1 cellular context compared by ENCODE assay signal in genomic region chr17:81295031-81295677, GRCh38.
TF ChIP-seq lines count a peak whose summit lies in the region.

Gene SLC38A10, minus strand, starts transcription at chr17:81295307. Its CDS starts 386 bp downstream, at chr17:81294921.

TF ChIP-seq in WTC11, 78 proteins besides CTCF, POLR2A, EP300 and RAD21 (continued from another document):
- TF ChIP-seq, protein P1, sequence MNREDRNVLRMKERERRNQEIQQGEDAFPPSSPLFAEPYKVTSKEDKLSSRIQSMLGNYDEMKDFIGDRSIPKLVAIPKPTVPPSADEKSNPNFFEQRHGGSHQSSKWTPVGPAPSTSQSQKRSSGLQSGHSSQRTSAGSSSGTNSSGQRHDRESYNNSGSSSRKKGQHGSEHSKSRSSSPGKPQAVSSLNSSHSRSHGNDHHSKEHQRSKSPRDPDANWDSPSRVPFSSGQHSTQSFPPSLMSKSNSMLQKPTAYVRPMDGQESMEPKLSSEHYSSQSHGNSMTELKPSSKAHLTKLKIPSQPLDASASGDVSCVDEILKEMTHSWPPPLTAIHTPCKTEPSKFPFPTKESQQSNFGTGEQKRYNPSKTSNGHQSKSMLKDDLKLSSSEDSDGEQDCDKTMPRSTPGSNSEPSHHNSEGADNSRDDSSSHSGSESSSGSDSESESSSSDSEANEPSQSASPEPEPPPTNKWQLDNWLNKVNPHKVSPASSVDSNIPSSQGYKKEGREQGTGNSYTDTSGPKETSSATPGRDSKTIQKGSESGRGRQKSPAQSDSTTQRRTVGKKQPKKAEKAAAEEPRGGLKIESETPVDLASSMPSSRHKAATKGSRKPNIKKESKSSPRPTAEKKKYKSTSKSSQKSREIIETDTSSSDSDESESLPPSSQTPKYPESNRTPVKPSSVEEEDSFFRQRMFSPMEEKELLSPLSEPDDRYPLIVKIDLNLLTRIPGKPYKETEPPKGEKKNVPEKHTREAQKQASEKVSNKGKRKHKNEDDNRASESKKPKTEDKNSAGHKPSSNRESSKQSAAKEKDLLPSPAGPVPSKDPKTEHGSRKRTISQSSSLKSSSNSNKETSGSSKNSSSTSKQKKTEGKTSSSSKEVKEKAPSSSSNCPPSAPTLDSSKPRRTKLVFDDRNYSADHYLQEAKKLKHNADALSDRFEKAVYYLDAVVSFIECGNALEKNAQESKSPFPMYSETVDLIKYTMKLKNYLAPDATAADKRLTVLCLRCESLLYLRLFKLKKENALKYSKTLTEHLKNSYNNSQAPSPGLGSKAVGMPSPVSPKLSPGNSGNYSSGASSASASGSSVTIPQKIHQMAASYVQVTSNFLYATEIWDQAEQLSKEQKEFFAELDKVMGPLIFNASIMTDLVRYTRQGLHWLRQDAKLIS (CRISPR knock-in tag; IDR thresholded peaks at IDR 0.05; ENCODE audit: borderline replicate concordance) = no peak
- TF ChIP-seq NFYB (CRISPR knock-in tag; conservative IDR thresholded peaks at IDR 0.05; ENCODE audit: low read depth) = peak; percentile 71
- no peak for TF ChIP-seq NFE2L1 (CRISPR knock-in tag; IDR thresholded peaks at IDR 0.05)
- no peak for TF ChIP-seq TEAD1 (CRISPR knock-in tag; IDR thresholded peaks at IDR 0.05)
- peak; percentile 26; the same call in 1 of the 2 replicates for TF ChIP-seq HMGXB4 (CRISPR knock-in tag; IDR thresholded peaks at IDR 0.05)
- TF ChIP-seq, protein P2, sequence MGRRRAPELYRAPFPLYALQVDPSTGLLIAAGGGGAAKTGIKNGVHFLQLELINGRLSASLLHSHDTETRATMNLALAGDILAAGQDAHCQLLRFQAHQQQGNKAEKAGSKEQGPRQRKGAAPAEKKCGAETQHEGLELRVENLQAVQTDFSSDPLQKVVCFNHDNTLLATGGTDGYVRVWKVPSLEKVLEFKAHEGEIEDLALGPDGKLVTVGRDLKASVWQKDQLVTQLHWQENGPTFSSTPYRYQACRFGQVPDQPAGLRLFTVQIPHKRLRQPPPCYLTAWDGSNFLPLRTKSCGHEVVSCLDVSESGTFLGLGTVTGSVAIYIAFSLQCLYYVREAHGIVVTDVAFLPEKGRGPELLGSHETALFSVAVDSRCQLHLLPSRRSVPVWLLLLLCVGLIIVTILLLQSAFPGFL (CRISPR knock-in tag; IDR thresholded peaks at IDR 0.05; ENCODE audit: borderline replicate concordance) = no peak
- TF ChIP-seq CREM (CRISPR knock-in tag; IDR thresholded peaks at IDR 0.05) = peak; percentile 75; the same call in 1 of the 2 replicates
- TF ChIP-seq, protein P3, sequence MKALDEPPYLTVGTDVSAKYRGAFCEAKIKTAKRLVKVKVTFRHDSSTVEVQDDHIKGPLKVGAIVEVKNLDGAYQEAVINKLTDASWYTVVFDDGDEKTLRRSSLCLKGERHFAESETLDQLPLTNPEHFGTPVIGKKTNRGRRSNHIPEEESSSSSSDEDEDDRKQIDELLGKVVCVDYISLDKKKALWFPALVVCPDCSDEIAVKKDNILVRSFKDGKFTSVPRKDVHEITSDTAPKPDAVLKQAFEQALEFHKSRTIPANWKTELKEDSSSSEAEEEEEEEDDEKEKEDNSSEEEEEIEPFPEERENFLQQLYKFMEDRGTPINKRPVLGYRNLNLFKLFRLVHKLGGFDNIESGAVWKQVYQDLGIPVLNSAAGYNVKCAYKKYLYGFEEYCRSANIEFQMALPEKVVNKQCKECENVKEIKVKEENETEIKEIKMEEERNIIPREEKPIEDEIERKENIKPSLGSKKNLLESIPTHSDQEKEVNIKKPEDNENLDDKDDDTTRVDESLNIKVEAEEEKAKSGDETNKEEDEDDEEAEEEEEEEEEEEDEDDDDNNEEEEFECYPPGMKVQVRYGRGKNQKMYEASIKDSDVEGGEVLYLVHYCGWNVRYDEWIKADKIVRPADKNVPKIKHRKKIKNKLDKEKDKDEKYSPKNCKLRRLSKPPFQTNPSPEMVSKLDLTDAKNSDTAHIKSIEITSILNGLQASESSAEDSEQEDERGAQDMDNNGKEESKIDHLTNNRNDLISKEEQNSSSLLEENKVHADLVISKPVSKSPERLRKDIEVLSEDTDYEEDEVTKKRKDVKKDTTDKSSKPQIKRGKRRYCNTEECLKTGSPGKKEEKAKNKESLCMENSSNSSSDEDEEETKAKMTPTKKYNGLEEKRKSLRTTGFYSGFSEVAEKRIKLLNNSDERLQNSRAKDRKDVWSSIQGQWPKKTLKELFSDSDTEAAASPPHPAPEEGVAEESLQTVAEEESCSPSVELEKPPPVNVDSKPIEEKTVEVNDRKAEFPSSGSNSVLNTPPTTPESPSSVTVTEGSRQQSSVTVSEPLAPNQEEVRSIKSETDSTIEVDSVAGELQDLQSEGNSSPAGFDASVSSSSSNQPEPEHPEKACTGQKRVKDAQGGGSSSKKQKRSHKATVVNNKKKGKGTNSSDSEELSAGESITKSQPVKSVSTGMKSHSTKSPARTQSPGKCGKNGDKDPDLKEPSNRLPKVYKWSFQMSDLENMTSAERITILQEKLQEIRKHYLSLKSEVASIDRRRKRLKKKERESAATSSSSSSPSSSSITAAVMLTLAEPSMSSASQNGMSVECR (CRISPR knock-in tag; IDR thresholded peaks at IDR 0.05; ENCODE audit: borderline replicate concordance) = peak; percentile 41; the same call in 1 of the 2 replicates
- TF ChIP-seq, protein P4, sequence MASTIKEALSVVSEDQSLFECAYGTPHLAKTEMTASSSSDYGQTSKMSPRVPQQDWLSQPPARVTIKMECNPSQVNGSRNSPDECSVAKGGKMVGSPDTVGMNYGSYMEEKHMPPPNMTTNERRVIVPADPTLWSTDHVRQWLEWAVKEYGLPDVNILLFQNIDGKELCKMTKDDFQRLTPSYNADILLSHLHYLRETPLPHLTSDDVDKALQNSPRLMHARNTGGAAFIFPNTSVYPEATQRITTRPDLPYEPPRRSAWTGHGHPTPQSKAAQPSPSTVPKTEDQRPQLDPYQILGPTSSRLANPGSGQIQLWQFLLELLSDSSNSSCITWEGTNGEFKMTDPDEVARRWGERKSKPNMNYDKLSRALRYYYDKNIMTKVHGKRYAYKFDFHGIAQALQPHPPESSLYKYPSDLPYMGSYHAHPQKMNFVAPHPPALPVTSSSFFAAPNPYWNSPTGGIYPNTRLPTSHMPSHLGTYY (CRISPR knock-in tag; IDR thresholded peaks at IDR 0.05) = no peak
